8 cellular contexts compared by ENCODE assay signal in the genomic region with DNA sequence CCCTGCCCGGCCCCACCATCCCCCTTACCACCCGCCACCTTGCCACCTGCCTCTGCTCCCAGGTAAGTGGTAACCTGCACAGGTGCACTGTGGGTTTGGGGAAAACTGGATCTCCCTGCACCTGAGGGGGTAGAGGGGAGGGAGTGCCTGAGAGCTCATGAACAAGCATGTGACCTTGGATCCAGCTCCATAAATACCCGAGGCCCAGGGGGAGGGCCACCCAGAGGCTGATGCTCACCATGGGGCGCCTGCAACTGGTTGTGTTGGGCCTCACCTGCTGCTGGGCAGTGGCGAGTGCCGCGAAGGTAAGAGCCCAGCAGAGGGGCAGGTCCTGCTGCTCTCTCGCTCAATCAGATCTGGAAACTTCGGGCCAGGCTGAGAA. TPM values are rescaled to one million over a fixed set of nuclear protein-coding genes. Genes with fewer than 3 reads are reported as not detected.
DNase-seq lines count a peak whose midpoint lies in the region; ATAC-seq, FAIRE-seq and TF ChIP-seq lines count a peak whose summit lies in the region.
"Not testable (repeated sequence)": the region's sequence is repeated elsewhere in the genome, so short reads cannot be mapped to it uniquely, and the experiment has no call there.

A gene (plus strand): TSS at position 218 of the 382 bp plus-strand sequence. CDS start 22 bp downstream, at position 240.

- intact Hi-C loops in HCT116 (cut with micrococcal nuclease); OCI-LY7 (cut with micrococcal nuclease; ENCODE audit: unreplicated experiment); activated naive CD4-positive, alpha-beta T cell treated with anti-CD3 and anti-CD28 coated beads for 36 hours (cut with micrococcal nuclease): not testable (repeated sequence)

- not testable (repeated sequence) for H3K9me3 Mint-ChIP-seq in activated naive CD4-positive, alpha-beta T cell treated with anti-CD3 and anti-CD28 coated beads for 36 hours; endodermal cell; nephron progenitor cell

- not testable (repeated sequence) for H3K4me2 ChIP-seq in HCT116 (ENCODE audit: low read length); OCI-LY7 (ENCODE audit: low read length); hepatocyte

- H3K4me1 ChIP-seq in HCT116 (ENCODE audit: control insufficient read depth in 1 of 2, insufficient read depth in 2 of 2, low read length in 2 of 2); endodermal cell (ENCODE audit: control insufficient read depth, insufficient read depth, low read length); hepatocyte (ENCODE audit: insufficient read depth): not testable (repeated sequence)
- H3K4me1 ChIP-seq in OCI-LY7 (ENCODE audit: insufficient read depth, low read length, poor library complexity, severe bottlenecking): peaks cover 34% of the 10 kb centered on the region

- ATAC-seq in HCT116: not testable (repeated sequence)

- H3K27me3 ChIP-seq in HCT116 (ENCODE audit: insufficient read depth, low read length); endodermal cell (ENCODE audit: control insufficient read depth, insufficient read depth, low read length, poor library complexity, severe bottlenecking); hepatocyte: not testable (repeated sequence)

- POLR2A ChIA-PET in HCT116 (lab: Charles Lee): not testable (repeated sequence)
- POLR2A ChIA-PET in OCI-LY7 (lab: Charles Lee): interaction anchor here (0.6 kb wide), 1 partner anchor 9 kb away, joined by 4 read pairs; no protein-coding TSS in a partner anchor

- not testable (repeated sequence) for BruUV-seq in HCT116 (replicated peaks; lab: Mats Ljungman, UMichigan); OCI-LY7 (replicated peaks; lab: Mats Ljungman, UMichigan)

- not testable (repeated sequence) for TF ChIP-seq CTCF in HCT116 (IDR thresholded peaks at IDR 0.05 in 2 of 3, conservative IDR thresholded peaks at IDR 0.05 in 1 of 3; ENCODE audit: borderline replicate concordance in 1 of 3, insufficient read depth in 1 of 3, low read depth in 2 of 3, low read length in 2 of 3); OCI-LY7 (conservative IDR thresholded peaks at IDR 0.05; ENCODE audit: low read length); endodermal cell (conservative IDR thresholded peaks at IDR 0.05); hepatocyte (IDR thresholded peaks at IDR 0.05; ENCODE audit: poor library complexity); nephron progenitor cell (IDR thresholded peaks at IDR 0.05)

- DNase-seq in HCT116 (ENCODE audit: low read depth, low spot score); OCI-LY7 (ENCODE audit: low spot score); activated naive CD4-positive, alpha-beta T cell treated with anti-CD3 and anti-CD28 coated beads for 36 hours; nephron progenitor cell; urothelium cell line (ENCODE audit: low spot score): not testable (repeated sequence)
- DNase-seq in NCI-H2081 (lab: John Stamatoyannopoulos, UW) (peak; percentile 12 to 59), endodermal cell (peak; percentile 43), hepatocyte (ENCODE audit: low spot score) (peak; percentile 55)

- not testable (repeated sequence) for H3K4me3 ChIP-seq in HCT116 (replicated peaks in 1 of 2; ENCODE audit: low read depth in 1 of 2, low read length in 2 of 2); OCI-LY7 (ENCODE audit: low read depth, low read length, poor library complexity, severe bottlenecking); endodermal cell (ENCODE audit: low read length); hepatocyte

- H2AFZ ChIP-seq in HCT116 (ENCODE audit: low read depth, low read length, poor library complexity, severe bottlenecking); OCI-LY7 (ENCODE audit: low read length); hepatocyte: not testable (repeated sequence)

- H3K9me2 ChIP-seq in HCT116 (ENCODE audit: insufficient read depth); OCI-LY7 (ENCODE audit: insufficient read depth, low read length); hepatocyte (replicated peaks; ENCODE audit: insufficient read depth): not testable (repeated sequence)

- not testable (repeated sequence) for H3K27me3 Mint-ChIP-seq in activated naive CD4-positive, alpha-beta T cell treated with anti-CD3 and anti-CD28 coated beads for 36 hours (ENCODE audit: low read depth); nephron progenitor cell (ENCODE audit: low read depth, poor library complexity)
- peaks cover 14% of the 10 kb centered on the region for H3K27me3 Mint-ChIP-seq in endodermal cell (ENCODE audit: insufficient read depth)

- H4K20me1 ChIP-seq in HCT116 (ENCODE audit: insufficient read depth); OCI-LY7 (ENCODE audit: insufficient read depth, low read length); hepatocyte (ENCODE audit: insufficient read depth, poor library complexity, severe bottlenecking): not testable (repeated sequence)

- not testable (repeated sequence) for H3K9ac ChIP-seq in HCT116 (ENCODE audit: low read length); endodermal cell (ENCODE audit: extremely low read depth, low read length, poor library complexity, severe bottlenecking)

- not testable (repeated sequence) for H3K36me3 ChIP-seq in HCT116 (ENCODE audit: control insufficient read depth in 1 of 2, insufficient read depth in 2 of 2, low read length in 2 of 2); endodermal cell (ENCODE audit: control insufficient read depth, insufficient read depth, low read length); hepatocyte (replicated peaks; ENCODE audit: insufficient read depth, low read depth)
- H3K36me3 ChIP-seq in OCI-LY7 (ENCODE audit: insufficient read depth, low read length): peaks cover 18% of the 10 kb centered on the region; the same call in 1 of the 2 replicates

- H3K4me1 Mint-ChIP-seq in activated naive CD4-positive, alpha-beta T cell treated with anti-CD3 and anti-CD28 coated beads for 36 hours (ENCODE audit: low read depth): peaks cover 43% of the 10 kb centered on the region
- peaks cover 21% of the 10 kb centered on the region for H3K4me1 Mint-ChIP-seq in endodermal cell
- peaks cover 28% of the 10 kb centered on the region for H3K4me1 Mint-ChIP-seq in nephron progenitor cell

- not testable (repeated sequence) for H3K36me3 Mint-ChIP-seq in activated naive CD4-positive, alpha-beta T cell treated with anti-CD3 and anti-CD28 coated beads for 36 hours (ENCODE audit: low read depth)
- peaks cover 19% of the 10 kb centered on the region for H3K36me3 Mint-ChIP-seq in endodermal cell (ENCODE audit: low read depth)
- peaks cover 16% of the 10 kb centered on the region for H3K36me3 Mint-ChIP-seq in nephron progenitor cell (ENCODE audit: low read depth)

- WGBS in endodermal cell (ENCODE audit: insufficient coverage in 1 of 2, insufficient read length in 1 of 2), 2 experiments: 60 to 79% methylated on average over 1 of the region's 9 CpGs
- WGBS in hepatocyte (ENCODE audit: low lambda C conversion rate, missing lambda C conversion rate): 82% methylated on average over 7 of the region's 9 CpGs

- CTCF ChIA-PET in HCT116 (lab: Charles Lee); OCI-LY7 (lab: Charles Lee; ENCODE audit: unreplicated experiment); activated naive CD4-positive, alpha-beta T cell treated with anti-CD3 and anti-CD28 coated beads for 36 hours (lab: Charles Lee): not testable (repeated sequence)

- not testable (repeated sequence) for TF ChIP-seq POLR2A in HCT116 (IDR thresholded peaks at IDR 0.05; ENCODE audit: borderline replicate concordance, extremely low read depth, insufficient read depth, insufficient read length)

- RAD21 ChIA-PET in HCT116 (lab: Charles Lee; ENCODE audit: low non-redundant PET in 1 of 2, low total read pairs in 2 of 2, uncharacterized antibody in 2 of 2, unreplicated experiment in 2 of 2): not testable (repeated sequence)

- peak within 1 kb of the TSS; percentile 13; the same call in 1 of the 2 replicates for H3K27ac ChIP-seq in HCT116 (ENCODE audit: low read depth, low read length)
- H3K27ac ChIP-seq in OCI-LY7 (ENCODE audit: low read depth, low read length, poor library complexity, severe bottlenecking): peak within 1 kb of the TSS; percentile 63
- H3K27ac ChIP-seq in endodermal cell (ENCODE audit: low read depth, low read length): peak within 1 kb of the TSS; percentile 70
- H3K27ac ChIP-seq in hepatocyte: peak within 1 kb of the TSS; percentile 77

- H3K4me3 Mint-ChIP-seq in activated naive CD4-positive, alpha-beta T cell treated with anti-CD3 and anti-CD28 coated beads for 36 hours; endodermal cell: not testable (repeated sequence)
- peak within 1 kb of the TSS; percentile 20 for H3K4me3 Mint-ChIP-seq in nephron progenitor cell

- peak; percentile 88 for FAIRE-seq in urothelium cell line (lab: Jason Lieb, UNC)

- H3K9me3 ChIP-seq in HCT116 (ENCODE audit: control insufficient read depth in 1 of 2, insufficient read depth in 1 of 2, low read depth in 1 of 2, low read length in 2 of 2); OCI-LY7 (ENCODE audit: low read length); endodermal cell (ENCODE audit: control insufficient read depth, low read length); hepatocyte (ENCODE audit: low read depth): not testable (repeated sequence)

- not testable (repeated sequence) for TF ChIP-seq RAD21 in HCT116 (IDR thresholded peaks at IDR 0.05; ENCODE audit: low read depth)

- H3K27ac Mint-ChIP-seq in activated naive CD4-positive, alpha-beta T cell treated with anti-CD3 and anti-CD28 coated beads for 36 hours: peak within 1 kb of the TSS; percentile 42
- H3K27ac Mint-ChIP-seq in endodermal cell (peak within 1 kb of the TSS; percentile 61), nephron progenitor cell (peak within 1 kb of the TSS; percentile 92)

- H3K79me2 ChIP-seq in HCT116 (ENCODE audit: insufficient read depth, low read length); OCI-LY7 (ENCODE audit: insufficient read depth, low read depth, low read length); hepatocyte: not testable (repeated sequence)

RNA-seq across cellular contexts. Expression of the gene that starts here (rescaled TPM):
- total RNA-seq in HCT116 (2021; ENCODE audit: unreplicated experiment) (6.9 TPM), OCI-LY7 (2022) (1.4 and 1.8 TPM in 2 replicates), endodermal cell (1 to 10 TPM; 1.7 to 3.3 TPM), hepatocyte (2.4 and 4.4 TPM in 2 replicates)
- polyA plus RNA-seq in HCT116 (2012): 0.79 and 1.4 TPM in 2 replicates
- 0.39 and 1.2 TPM in 2 replicates for total RNA-seq in OCI-LY7 (2014; rRNA removed; shearing (Covaris generic))
- total RNA-seq in activated naive CD4-positive, alpha-beta T cell treated with anti-CD3 and anti-CD28 coated beads for 36 hours: 1 to 10 TPM; 2.1 to 2.2 TPM
- 2.8 TPM for polyA plus RNA-seq in endodermal cell (2013, experiment 1 of 2)
- polyA plus RNA-seq in endodermal cell (2013, experiment 2 of 2): 2.2 TPM
- polyA plus RNA-seq in hepatocyte: 5.9 and 6.6 TPM in 2 replicates

Comparison
In these comparisons a context has a peak if more than half of its experiments do, and no peak if none do; other contexts are left out.
1. H3K27ac ChIP-seq: peak in every context shown above with its lines; median percentile 77 in hepatocyte; 70 in endodermal cell; 63 in OCI-LY7; 13 in HCT116.
2. H3K27ac Mint-ChIP-seq: peak in every context shown above with its lines; median percentile 92 in nephron progenitor cell; 61 in endodermal cell; 42 in activated naive CD4-positive, alpha-beta T cell treated with anti-CD3 and anti-CD28 coated beads for 36 hours.